24 cellular contexts compared by ENCODE assay signal in genomic region chr6:40389176-40389767, GRCh38.
DNase-seq lines count a peak whose midpoint lies in the region; ATAC-seq lines count a peak whose summit lies in the region.
"Had no signal": no experiment of that assay in that cellular context is flagged by ENCODE, and none has a peak within 500 bp of the region (broad histone marks: within the 10 kb centered on the region; RNA-seq: fewer than 3 reads in every experiment).

No MANE protein-coding gene starts in this region.

- peak; percentile 43 for ATAC-seq in effector memory CD8-positive, alpha-beta T cell (replicated peaks)
- ATAC-seq in left colon: no peak
- ATAC-seq in GM19023 (IDR thresholded peaks at IDR 0.05; ENCODE audit: unreplicated experiment): no peak
- ATAC-seq: WTC11 had no signal

- H3K27me3 Mint-ChIP-seq in T-helper 1 cell treated with Interleukin-12 subunit alpha and Interleukin-12 subunit beta and Interleukin-4 antibody, amounts not matched to agents 30 μg/mL and 1 μg/mL, for 36 hours (ENCODE audit: low read depth): no peaks in the 10 kb centered on the region
- peaks cover 4% of the 10 kb centered on the region for H3K27me3 Mint-ChIP-seq in T-helper 2 cell treated with Interferon-gamma antibody and Interleukin-4, amounts not matched to agents 5 μg/mL and 100 μg/mL, for 36 hours (ENCODE audit: low read depth)
- peaks cover 14 to 24% of the 10 kb centered on the region in 2 donors for H3K27me3 Mint-ChIP-seq in effector memory CD8-positive, alpha-beta T cell

- peaks cover 32% of the 10 kb centered on the region for H3K36me3 Mint-ChIP-seq in T-helper 1 cell treated with Interleukin-12 subunit alpha and Interleukin-12 subunit beta and Interleukin-4 antibody, amounts not matched to agents 30 μg/mL and 1 μg/mL, for 36 hours (ENCODE audit: low read depth)
- H3K36me3 Mint-ChIP-seq in T-helper 2 cell treated with Interferon-gamma antibody and Interleukin-4, amounts not matched to agents 5 μg/mL and 100 μg/mL, for 36 hours (ENCODE audit: low read depth): peaks cover 5% of the 10 kb centered on the region
- peaks cover 2% of the 10 kb centered on the region for H3K36me3 Mint-ChIP-seq in effector memory CD8-positive, alpha-beta T cell (ENCODE audit: insufficient read depth)
- H3K36me3 Mint-ChIP-seq: IgD-negative memory B cell, WTC11 had no signal

- intact Hi-C loops in left colon (cut with DNase I, micrococcal nuclease): no loop called here

- H3K4me1 Mint-ChIP-seq in T-helper 1 cell treated with Interleukin-12 subunit alpha and Interleukin-12 subunit beta and Interleukin-4 antibody, amounts not matched to agents 30 μg/mL and 1 μg/mL, for 36 hours (ENCODE audit: low read depth): peaks cover 70% of the 10 kb centered on the region
- H3K4me1 Mint-ChIP-seq in T-helper 2 cell treated with Interferon-gamma antibody and Interleukin-4, amounts not matched to agents 5 μg/mL and 100 μg/mL, for 36 hours (ENCODE audit: low read depth): peaks cover 64% of the 10 kb centered on the region
- H3K4me1 Mint-ChIP-seq in effector memory CD8-positive, alpha-beta T cell (ENCODE audit: low read depth in 2 of 2): peaks cover 13 to 28% of the 10 kb centered on the region in 2 donors
- H3K4me1 Mint-ChIP-seq: IgD-negative memory B cell, WTC11 had no signal

- peak overlapping the region; percentile 69 for H3K4me3 Mint-ChIP-seq in T-helper 1 cell treated with Interleukin-12 subunit alpha and Interleukin-12 subunit beta and Interleukin-4 antibody, amounts not matched to agents 30 μg/mL and 1 μg/mL, for 36 hours
- H3K4me3 Mint-ChIP-seq in T-helper 2 cell treated with Interferon-gamma antibody and Interleukin-4, amounts not matched to agents 5 μg/mL and 100 μg/mL, for 36 hours: peak overlapping the region; percentile 62
- peak overlapping the region in 1 of 2 donors; percentile 56 for H3K4me3 Mint-ChIP-seq in effector memory CD8-positive, alpha-beta T cell
- H3K4me3 Mint-ChIP-seq: stimulated activated naive CD8-positive, alpha-beta T cell treated with anti-CD3 and anti-CD28 coated beads, Interleukin-15, Interleukin-2, amounts not matched to agents 100 ng/mL and 50 ng/mL, for 24 hours; WTC11 had no signal

- H3K27ac Mint-ChIP-seq in T-helper 1 cell treated with Interleukin-12 subunit alpha and Interleukin-12 subunit beta and Interleukin-4 antibody, amounts not matched to agents 30 μg/mL and 1 μg/mL, for 36 hours: peak overlapping the region; percentile 89
- H3K27ac Mint-ChIP-seq in T-helper 2 cell treated with Interferon-gamma antibody and Interleukin-4, amounts not matched to agents 5 μg/mL and 100 μg/mL, for 36 hours: peak overlapping the region; percentile 84
- peak overlapping the region; percentile 16 to 87 for H3K27ac Mint-ChIP-seq in effector memory CD8-positive, alpha-beta T cell
- H3K27ac Mint-ChIP-seq: IgD-negative memory B cell; stimulated activated naive CD8-positive, alpha-beta T cell treated with anti-CD3 and anti-CD28 coated beads, Interleukin-15, Interleukin-2, amounts not matched to agents 100 ng/mL and 50 ng/mL, for 24 hours; WTC11 had no signal

- DNase-seq in T-helper 1 cell: no peak
- DNase-seq in CD1c-positive myeloid dendritic cell (ENCODE audit: extremely low spot score): peak; percentile 20
- no peak for DNase-seq in T-helper 2 cell treated with Interferon-gamma antibody and Interleukin-4, amounts not matched to agents 5 μg/mL and 100 μg/mL, for 36 hours (ENCODE audit: low spot score)
- DNase-seq in effector memory CD8-positive, alpha-beta T cell: no peak
- DNase-seq in SHP77 (lab: John Stamatoyannopoulos, UW): no peak
- DNase-seq in left colon: no peak
- DNase-seq: 8988T; activated effector memory CD4-positive, alpha-beta T cell treated with anti-CD3 and anti-CD28 coated beads, Interleukin-2, amount 50 U/mL, for 16 hours; AML-193; anterior cingulate cortex; dermis blood vessel endothelial cell; GOT3; NCI-H1105 treated with DMSO at 0.1 percent for 48 hours; NCI-H2081 treated with DMSO at 0.1 percent for 48 hours; NCI-H345; NCI-H748 treated with DMSO at 0.1 percent for 48 hours; sigmoid colon; T1000; thyroid gland had no signal

- peaks cover 4% of the 10 kb centered on the region for H3K9me3 Mint-ChIP-seq in T-helper 1 cell treated with Interleukin-12 subunit alpha and Interleukin-12 subunit beta and Interleukin-4 antibody, amounts not matched to agents 30 μg/mL and 1 μg/mL, for 36 hours
- no peaks in the 10 kb centered on the region for H3K9me3 Mint-ChIP-seq in T-helper 2 cell treated with Interferon-gamma antibody and Interleukin-4, amounts not matched to agents 5 μg/mL and 100 μg/mL, for 36 hours
- no peaks in the 10 kb centered on the region for H3K9me3 Mint-ChIP-seq in effector memory CD8-positive, alpha-beta T cell
- H3K9me3 Mint-ChIP-seq: stimulated activated naive CD8-positive, alpha-beta T cell treated with anti-CD3 and anti-CD28 coated beads, Interleukin-15, Interleukin-2, amounts not matched to agents 100 ng/mL and 50 ng/mL, for 24 hours; WTC11 had no signal
